ENCODE assay signal across 10 cellular contexts in the genomic region with DNA sequence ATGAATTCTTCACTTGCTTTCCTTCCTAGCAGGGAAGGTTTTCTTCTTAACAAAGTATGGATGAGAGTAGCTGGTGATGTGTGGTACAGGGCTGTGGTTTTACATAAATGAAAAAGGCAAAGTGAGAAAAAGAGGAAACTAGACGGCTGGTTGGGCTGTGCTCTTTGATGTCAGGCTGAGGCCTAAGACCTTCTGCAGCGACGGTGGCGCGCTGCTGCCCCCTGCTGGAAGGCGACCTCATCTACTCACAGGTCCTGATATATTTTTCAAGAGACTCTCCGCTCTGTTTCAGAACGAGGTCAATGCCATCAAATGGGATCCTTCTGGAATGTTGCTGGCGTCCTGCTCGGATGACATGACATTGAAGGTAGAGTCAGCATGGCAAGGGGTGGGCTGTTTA.
DNase-seq lines count a peak whose midpoint lies in the region; ATAC-seq and TF ChIP-seq lines count a peak whose summit lies in the region.
"Had no signal": no experiment of that assay in that cellular context is flagged by ENCODE, and none has a peak within 500 bp of the region (broad histone marks: within the 10 kb centered on the region; RNA-seq: fewer than 3 reads in every experiment).

No MANE protein-coding gene starts in this region.

- no peak overlapping the region for H3K4me3 Mint-ChIP-seq in progenitor cell of endocrine pancreas (ENCODE audit: low read depth)

- H3K4me1 ChIP-seq in parathyroid adenoma (no peaks in the 10 kb centered on the region), SK-N-SH (ENCODE audit: control insufficient read depth in 1 of 2, insufficient read depth in 2 of 2, low read depth in 1 of 2, low read length in 1 of 2) (no peaks in the 10 kb centered on the region)

- no peak overlapping the region for H3K27ac Mint-ChIP-seq in progenitor cell of endocrine pancreas

- H3K27me3 Mint-ChIP-seq in progenitor cell of endocrine pancreas = no peaks in the 10 kb centered on the region
- H3K27me3 Mint-ChIP-seq: CD4-positive, alpha-beta memory T cell had no signal

- no peak for ATAC-seq in GM18511 (IDR thresholded peaks at IDR 0.05; ENCODE audit: unreplicated experiment)

- H2AFZ ChIP-seq in parathyroid adenoma = no peak overlapping the region
- H2AFZ ChIP-seq in SK-N-SH (ENCODE audit: low read depth) = no peak overlapping the region

- TF ChIP-seq EP300 in SK-N-SH (IDR thresholded peaks at IDR 0.05; ENCODE audit: borderline replicate concordance in 1 of 2, low read depth in 1 of 2, low read length in 1 of 2) = no peak

- H3K79me2 ChIP-seq in parathyroid adenoma = no peaks in the 10 kb centered on the region
- H3K79me2 ChIP-seq in SK-N-SH (ENCODE audit: insufficient read depth) = no peaks in the 10 kb centered on the region

- no peaks in the 10 kb centered on the region for H3K9me3 Mint-ChIP-seq in progenitor cell of endocrine pancreas (ENCODE audit: low read depth)
- H3K9me3 Mint-ChIP-seq: CD4-positive, alpha-beta memory T cell had no signal

- CTCF ChIA-PET in SK-N-SH (lab: Yijun Ruan, JAX) = no interaction called here

- no peaks in the 10 kb centered on the region for H3K36me3 Mint-ChIP-seq in progenitor cell of endocrine pancreas (ENCODE audit: insufficient read depth)
- H3K36me3 Mint-ChIP-seq: CD4-positive, alpha-beta memory T cell had no signal

- WGBS in SK-N-SH (ENCODE audit: low lambda C conversion rate) = no CpG with 5 or more reads among the region's 10 CpGs

- H3K9me3 ChIP-seq in parathyroid adenoma (ENCODE audit: control insufficient read depth, low read length) (no peaks in the 10 kb centered on the region), SK-N-SH (no peaks in the 10 kb centered on the region)

- H3K36me3 ChIP-seq in parathyroid adenoma (ENCODE audit: control insufficient read depth, insufficient read depth, low read length) (no peaks in the 10 kb centered on the region), SK-N-SH (replicated peaks in 1 of 2; ENCODE audit: control insufficient read depth in 1 of 2, insufficient read depth in 2 of 2, low read length in 1 of 2) (no peaks in the 10 kb centered on the region)

- no peak overlapping the region for H3K4me2 ChIP-seq in parathyroid adenoma (ENCODE audit: low read length)
- no peak overlapping the region for H3K4me2 ChIP-seq in SK-N-SH

- H3K9me2 ChIP-seq in SK-N-SH = no peaks in the 10 kb centered on the region

- H3K9ac ChIP-seq in parathyroid adenoma (no peak overlapping the region), SK-N-SH (no peak overlapping the region)

- H3F3A ChIP-seq in SK-N-SH (replicated peaks; ENCODE audit: insufficient read depth) = no peaks in the 10 kb centered on the region

- H3K27me3 ChIP-seq in parathyroid adenoma (ENCODE audit: control insufficient read depth, insufficient read depth, low read length) (no peaks in the 10 kb centered on the region), SK-N-SH (ENCODE audit: insufficient read depth) (no peaks in the 10 kb centered on the region)

- no peak overlapping the region for H3K4me3 ChIP-seq in parathyroid adenoma (ENCODE audit: low read depth, low read length)
- H3K4me3 ChIP-seq in SK-N-SH (ENCODE audit: low read depth in 2 of 2, low read length in 1 of 2) = no peak overlapping the region
- H3K4me3 ChIP-seq: lung had no signal

- no peaks in the 10 kb centered on the region for H4K20me1 ChIP-seq in SK-N-SH (ENCODE audit: insufficient read depth)

- POLR2A ChIA-PET in SK-N-SH (lab: Yijun Ruan, JAX) = no interaction called here

- peak; percentile 8 for TF ChIP-seq CTCF in parathyroid adenoma (IDR thresholded peaks at IDR 0.05)
- TF ChIP-seq CTCF in SK-N-SH (IDR thresholded peaks at IDR 0.05) = no peak
- no peak for TF ChIP-seq CTCF in progenitor cell of endocrine pancreas (IDR thresholded peaks at IDR 0.05; ENCODE audit: unreplicated experiment)

- H3K27ac ChIP-seq in parathyroid adenoma (no peak overlapping the region), SK-N-SH (ENCODE audit: low read depth in 2 of 2, low read length in 1 of 2) (no peak overlapping the region)

- TF ChIP-seq RAD21 in SK-N-SH (IDR thresholded peaks at IDR 0.05; ENCODE audit: low read length) = no peak

- H3K4me1 Mint-ChIP-seq in progenitor cell of endocrine pancreas (ENCODE audit: low read depth) = no peaks in the 10 kb centered on the region

- DNase-seq in activated T-cell treated with anti-CD3 and anti-CD28 coated beads for 4 hours = peak; percentile 47
- no peak for DNase-seq in activated T-cell treated with anti-CD3 and anti-CD28 coated beads, Interleukin-2, amount 50 U/mL, for 48 hours
- peak; percentile 12 to 44 for DNase-seq in NCI-H526 (lab: John Stamatoyannopoulos, UW)
- DNase-seq in anterior cingulate cortex (lab: John Stamatoyannopoulos, UW) = peak in 32 of 58 donors; percentile 1 to 56 (median 16)
- DNase-seq in SK-N-SH = no peak
- no peak for DNase-seq in progenitor cell of endocrine pancreas (ENCODE audit: low spot score, unreplicated experiment)

TF ChIP-seq in SK-N-SH, 30 proteins besides CTCF, POLR2A, EP300 and RAD21:
- TF ChIP-seq TAF1 (IDR thresholded peaks at IDR 0.05; ENCODE audit: borderline replicate concordance, low read depth, low read length) (no peak), EZH2phosphoT487 (IDR thresholded peaks at IDR 0.05; ENCODE audit: borderline replicate concordance, low read depth) (no peak), RFX5 (IDR thresholded peaks at IDR 0.05; ENCODE audit: low read length) (no peak), GABPA (IDR thresholded peaks at IDR 0.05; ENCODE audit: low read depth) (no peak), GATA2 (CRISPR knock-in tag; IDR thresholded peaks at IDR 0.05) (no peak), TCF12 (IDR thresholded peaks at IDR 0.05) (no peak), SMC3 (IDR thresholded peaks at IDR 0.05; ENCODE audit: low read depth, low read length) (no peak), NRF1 (IDR thresholded peaks at IDR 0.05; ENCODE audit: low read depth, low read length) (no peak), POLR2AphosphoS5 (IDR thresholded peaks at IDR 0.05; ENCODE audit: low read depth, low read length) (no peak), MXI1 (IDR thresholded peaks at IDR 0.05; ENCODE audit: low read depth, low read length) (no peak), TEAD4 (IDR thresholded peaks at IDR 0.05; ENCODE audit: borderline replicate concordance, insufficient read depth) (no peak), MEF2A (IDR thresholded peaks at IDR 0.05; ENCODE audit: borderline replicate concordance, low read depth) (no peak), FOXM1 (IDR thresholded peaks at IDR 0.05; ENCODE audit: low read depth) (no peak), ELF1 (IDR thresholded peaks at IDR 0.05) (no peak), NFIC (IDR thresholded peaks at IDR 0.05; ENCODE audit: borderline replicate concordance) (no peak), JUND (IDR thresholded peaks at IDR 0.05) (no peak)
- TF ChIP-seq, protein P1, sequence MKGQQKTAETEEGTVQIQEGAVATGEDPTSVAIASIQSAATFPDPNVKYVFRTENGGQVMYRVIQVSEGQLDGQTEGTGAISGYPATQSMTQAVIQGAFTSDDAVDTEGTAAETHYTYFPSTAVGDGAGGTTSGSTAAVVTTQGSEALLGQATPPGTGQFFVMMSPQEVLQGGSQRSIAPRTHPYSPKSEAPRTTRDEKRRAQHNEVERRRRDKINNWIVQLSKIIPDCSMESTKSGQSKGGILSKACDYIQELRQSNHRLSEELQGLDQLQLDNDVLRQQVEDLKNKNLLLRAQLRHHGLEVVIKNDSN (IDR thresholded peaks at IDR 0.05; ENCODE audit: borderline replicate concordance, low read depth) = no peak
- TF ChIP-seq, protein P2, sequence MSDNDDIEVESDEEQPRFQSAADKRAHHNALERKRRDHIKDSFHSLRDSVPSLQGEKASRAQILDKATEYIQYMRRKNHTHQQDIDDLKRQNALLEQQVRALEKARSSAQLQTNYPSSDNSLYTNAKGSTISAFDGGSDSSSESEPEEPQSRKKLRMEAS (IDR thresholded peaks at IDR 0.05; ENCODE audit: low read depth) = no peak
- TF ChIP-seq, protein P3, sequence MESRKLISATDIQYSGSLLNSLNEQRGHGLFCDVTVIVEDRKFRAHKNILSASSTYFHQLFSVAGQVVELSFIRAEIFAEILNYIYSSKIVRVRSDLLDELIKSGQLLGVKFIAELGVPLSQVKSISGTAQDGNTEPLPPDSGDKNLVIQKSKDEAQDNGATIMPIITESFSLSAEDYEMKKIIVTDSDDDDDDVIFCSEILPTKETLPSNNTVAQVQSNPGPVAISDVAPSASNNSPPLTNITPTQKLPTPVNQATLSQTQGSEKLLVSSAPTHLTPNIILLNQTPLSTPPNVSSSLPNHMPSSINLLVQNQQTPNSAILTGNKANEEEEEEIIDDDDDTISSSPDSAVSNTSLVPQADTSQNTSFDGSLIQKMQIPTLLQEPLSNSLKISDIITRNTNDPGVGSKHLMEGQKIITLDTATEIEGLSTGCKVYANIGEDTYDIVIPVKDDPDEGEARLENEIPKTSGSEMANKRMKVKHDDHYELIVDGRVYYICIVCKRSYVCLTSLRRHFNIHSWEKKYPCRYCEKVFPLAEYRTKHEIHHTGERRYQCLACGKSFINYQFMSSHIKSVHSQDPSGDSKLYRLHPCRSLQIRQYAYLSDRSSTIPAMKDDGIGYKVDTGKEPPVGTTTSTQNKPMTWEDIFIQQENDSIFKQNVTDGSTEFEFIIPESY (IDR thresholded peaks at IDR 0.05; ENCODE audit: borderline replicate concordance, low read depth) = no peak

Comparison
In these comparisons a context has a peak if more than half of its experiments do, and no peak if none do; other contexts are left out.
1. DNase-seq: peak in activated T-cell treated with anti-CD3 and anti-CD28 coated beads for 4 hours (single experiment), NCI-H526 (2 of 2) and anterior cingulate cortex (32 of 58); none in activated T-cell treated with anti-CD3 and anti-CD28 coated beads, Interleukin-2, amount 50 U/mL, for 48 hours (0 of 2), SK-N-SH (single experiment) and progenitor cell of endocrine pancreas (single experiment).